In the genomic region with DNA sequence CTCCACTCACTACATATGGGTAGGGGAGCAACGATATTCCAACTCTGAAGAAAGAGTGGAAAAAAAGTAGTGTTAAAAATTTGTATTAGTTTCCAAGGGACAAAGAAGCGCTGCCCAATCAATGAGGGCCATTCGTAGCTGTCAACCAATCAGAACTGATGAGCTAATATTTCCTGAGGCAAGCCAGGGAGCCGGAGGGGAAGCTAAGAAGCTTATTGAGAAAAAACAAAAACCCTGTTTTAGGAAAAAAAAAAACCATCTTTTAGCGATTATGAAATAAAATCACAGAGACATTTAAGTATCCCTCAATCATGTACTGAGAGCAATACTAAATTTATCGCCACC, we compare ENCODE assay signal across 8 cellular contexts. TPM values are rescaled to one million over a fixed set of nuclear protein-coding genes. Genes with fewer than 3 reads are reported as not detected.
A peak's percentile ranks its signal among the peaks of the same experiment; 100 is the strongest.
DNase-seq lines count a peak whose midpoint lies in the region; ATAC-seq and TF ChIP-seq lines count a peak whose summit lies in the region.

No MANE protein-coding gene starts in this region.

- CTCF ChIA-PET in IMR-90 (lab: Yijun Ruan, JAX), result interaction anchor here (1.1 to 1.6 kb wide), 3 partner anchors 9 to 30 kb away, joined by 3 to 4 read pairs (median 3); no protein-coding TSS in a partner anchor

- peak; percentile 76 for DNase-seq in DND-41
- DNase-seq in IMR-90, result peak; percentile 88
- no peak for DNase-seq in NT2/D1 (ENCODE audit: low read depth, low spot score)
- peak; percentile 62 to 90 (median 79) for DNase-seq in adrenal gland
- DNase-seq in cardiac muscle cell (ENCODE audit: low read depth in 1 of 2, low spot score in 1 of 2), result peak; percentile 78 to 88
- DNase-seq in osteoblast (ENCODE audit: insufficient read length, low spot score, missing footprints), result no peak

- H3K4me3 ChIP-seq in DND-41 (ENCODE audit: low read depth in 1 of 2, low read length in 2 of 2) (peak overlapping the region; percentile 46 to 67), IMR-90 (ENCODE audit: insufficient read depth, low read depth, low read length) (peak overlapping the region; percentile 79; the same call in 1 of the 2 replicates), NT2/D1 (ENCODE audit: insufficient read length, low read depth) (peak overlapping the region; percentile 77), adrenal gland (peak overlapping the region in 2 of 4 donors; percentile 48 to 65), cardiac muscle cell (peak overlapping the region; percentile 50), osteoblast (ENCODE audit: insufficient read depth, low read length) (peak overlapping the region; percentile 79)

- no peaks in the 10 kb centered on the region for H3K9me1 ChIP-seq in IMR-90 (ENCODE audit: insufficient read depth, low read length)

- peaks cover 4 to 10% of the 10 kb centered on the region in 2 experiments; a peak in 2 of 4 replicates for H3K79me1 ChIP-seq in IMR-90 (ENCODE audit: low read depth in 1 of 2, low read length in 2 of 2)

- peak overlapping the region; percentile 88; the same call in 1 of the 2 replicates for H3K4ac ChIP-seq in IMR-90 (ENCODE audit: low read depth, low read length)

- no peak overlapping the region for H2BK20ac ChIP-seq in IMR-90 (ENCODE audit: low read depth, low read length)

- 0% methylated on average over 1 of the region's 6 CpGs; no CpG with 5 or more reads in 1 of the 2 experiments for WGBS in IMR-90 (ENCODE audit: extremely low coverage in 2 of 2, insufficient read length in 1 of 2), 2 experiments
- WGBS in adrenal gland, 4 donors, result 4 to 9% (median 5%) methylated on average over 6 of the region's 6 CpGs

- H4K8ac ChIP-seq in IMR-90 (ENCODE audit: low read depth in 2 of 2, low read length in 2 of 2), result peak overlapping the region; percentile 39 to 79

- H2AFZ ChIP-seq in DND-41 (ENCODE audit: low read depth, low read length) (no peak overlapping the region), IMR-90 (replicated peaks; ENCODE audit: low read length, poor library complexity) (no peak overlapping the region), osteoblast (ENCODE audit: low read length) (peak overlapping the region; percentile 82)

- H3K79me2 ChIP-seq in DND-41 (ENCODE audit: insufficient read depth, low read length) (peaks cover 19% of the 10 kb centered on the region), osteoblast (ENCODE audit: insufficient read depth, low read length) (no peaks in the 10 kb centered on the region)

- peak overlapping the region; percentile 74; the same call in 1 of the 2 replicates for H3K14ac ChIP-seq in IMR-90 (replicated peaks; ENCODE audit: low read depth, low read length)

- H4K5ac ChIP-seq in IMR-90 (ENCODE audit: low read depth, low read length), result peak overlapping the region; percentile 68; the same call in 1 of the 2 replicates

- H2BK120ac ChIP-seq in IMR-90 (ENCODE audit: low read depth, low read length), result 0 out of 2 replicates have a peak overlapping the region, but pooled peaks have one; percentile 21

- H4K91ac ChIP-seq in IMR-90 (ENCODE audit: insufficient read depth, low read depth, low read length), result 0 out of 2 replicates have a peak overlapping the region, but pooled peaks have one; percentile 59

- no TSS peak for BruUV-seq in IMR-90 (replicated peaks; lab: Mats Ljungman, UMichigan)

- H3K9me3 ChIP-seq in DND-41 (ENCODE audit: insufficient read depth, low read length, severe bottlenecking), result no peaks in the 10 kb centered on the region
- no peaks in the 10 kb centered on the region for H3K9me3 ChIP-seq in IMR-90 (ENCODE audit: control insufficient read depth, insufficient read depth, low read length)
- H3K9me3 ChIP-seq in NT2/D1 (ENCODE audit: insufficient read depth, low read length), result peaks cover 25% of the 10 kb centered on the region
- no peaks in the 10 kb centered on the region for H3K9me3 ChIP-seq in adrenal gland (replicated peaks in 1 of 3)
- H3K9me3 ChIP-seq in cardiac muscle cell (ENCODE audit: low read depth), result no peaks in the 10 kb centered on the region
- H3K9me3 ChIP-seq in osteoblast (ENCODE audit: low read depth, low read length), result no peaks in the 10 kb centered on the region

- H3K18ac ChIP-seq in IMR-90 (ENCODE audit: low read depth, low read length), result peak overlapping the region; percentile 84; the same call in 1 of the 2 replicates

- peak overlapping the region; percentile 62 for H3K4me2 ChIP-seq in DND-41 (ENCODE audit: insufficient read depth, low read length)
- peak overlapping the region; percentile 91; the same call in 1 of the 2 replicates for H3K4me2 ChIP-seq in IMR-90 (ENCODE audit: low read depth, low read length)
- peak overlapping the region; percentile 93 for H3K4me2 ChIP-seq in osteoblast (ENCODE audit: insufficient read depth, low read length)

- ATAC-seq in DND-41 (ENCODE audit: insufficient read depth, low read depth) (peak; percentile 18), IMR-90 (ENCODE audit: low read depth) (peak; percentile 7; the same call in 1 of the 2 replicates), GM19463 (IDR thresholded peaks at IDR 0.05; ENCODE audit: unreplicated experiment) (no peak), HG03342 (IDR thresholded peaks at IDR 0.05; ENCODE audit: unreplicated experiment) (no peak)

- H3K27ac ChIP-seq in DND-41 (ENCODE audit: low read length), result peak overlapping the region; percentile 100
- H3K27ac ChIP-seq in IMR-90 (ENCODE audit: insufficient read depth, low read length), result no peak overlapping the region
- H3K27ac ChIP-seq in adrenal gland, result peak overlapping the region; percentile 71 to 100 (median 98)
- peak overlapping the region; percentile 98 for H3K27ac ChIP-seq in cardiac muscle cell
- peak overlapping the region; percentile 97 for H3K27ac ChIP-seq in osteoblast (ENCODE audit: low read depth, low read length)

- no peak overlapping the region for H2AK9ac ChIP-seq in IMR-90 (replicated peaks; ENCODE audit: low read depth, low read length, poor library complexity)

- no peak for TF ChIP-seq RAD21 in IMR-90 (IDR thresholded peaks at IDR 0.05; ENCODE audit: low read length)

- H2BK5ac ChIP-seq in IMR-90 (ENCODE audit: low read depth, low read length, poor library complexity, severe bottlenecking), result peak overlapping the region; percentile 94

- H3K36me3 ChIP-seq in DND-41 (ENCODE audit: insufficient read depth, low read length) (no peaks in the 10 kb centered on the region; the same call in 1 of the 2 replicates), IMR-90 (ENCODE audit: control insufficient read depth, insufficient read depth, low read length) (no peaks in the 10 kb centered on the region), NT2/D1 (ENCODE audit: insufficient read depth, insufficient read length, low read length) (no peaks in the 10 kb centered on the region), adrenal gland (replicated peaks in 1 of 2) (no peaks in the 10 kb centered on the region), cardiac muscle cell (no peaks in the 10 kb centered on the region), osteoblast (ENCODE audit: insufficient read depth, low read length) (no peaks in the 10 kb centered on the region)

- in situ Hi-C loops in IMR-90 (cut with MboI; ENCODE audit: low sequenced_read_pairs), result no loop called here

- H3K4me1 ChIP-seq in DND-41 (ENCODE audit: insufficient read depth, low read length) (peaks cover 41% of the 10 kb centered on the region), IMR-90 (ENCODE audit: control insufficient read depth, insufficient read depth, low read length) (peaks cover 8% of the 10 kb centered on the region), NT2/D1 (ENCODE audit: insufficient read depth, insufficient read length) (peaks cover 5% of the 10 kb centered on the region), adrenal gland (replicated peaks in 1 of 2) (peaks cover 7 to 15% of the 10 kb centered on the region in 2 donors), cardiac muscle cell (ENCODE audit: low read depth) (peaks cover 10% of the 10 kb centered on the region), osteoblast (ENCODE audit: insufficient read depth, low read length) (peaks cover 26% of the 10 kb centered on the region)

- dilution Hi-C loops in IMR-90 (cut with HindIII; ENCODE audit: low sequenced_read_pairs, unreplicated experiment), result no loop called here

- H2AK5ac ChIP-seq in IMR-90 (ENCODE audit: low read depth, low read length), result no peak overlapping the region

- no peaks in the 10 kb centered on the region for H3K27me3 ChIP-seq in DND-41 (ENCODE audit: insufficient read depth, low read length, poor library complexity)
- H3K27me3 ChIP-seq in IMR-90 (ENCODE audit: control insufficient read depth, insufficient read depth, low read length), result no peaks in the 10 kb centered on the region
- no peaks in the 10 kb centered on the region for H3K27me3 ChIP-seq in NT2/D1 (ENCODE audit: insufficient read depth, insufficient read length)
- H3K27me3 ChIP-seq in adrenal gland, result no peaks in the 10 kb centered on the region
- H3K27me3 ChIP-seq in cardiac muscle cell, result no peaks in the 10 kb centered on the region
- no peaks in the 10 kb centered on the region for H3K27me3 ChIP-seq in osteoblast (ENCODE audit: insufficient read depth, low read length)

- POLR2A ChIA-PET in IMR-90 (lab: Charles Lee; ENCODE audit: unreplicated experiment), result interaction anchor here (0.6 to 1.9 kb wide), 5 partner anchors 9 to 1155 kb away, joined by 3 to 17 read pairs (median 3); a partner anchor contains a TSS

- no peak for TF ChIP-seq POLR2A in IMR-90 (IDR thresholded peaks at IDR 0.05; ENCODE audit: low read depth, low read length)
- no peak for TF ChIP-seq POLR2A in adrenal gland (IDR thresholded peaks at IDR 0.05)

- H2BK15ac ChIP-seq in IMR-90 (ENCODE audit: low read depth, low read length), result no peak overlapping the region

- intact Hi-C loops in IMR-90 (cut with micrococcal nuclease), result loop anchor here (5.0 to 10.0 kb wide), 2 partner anchors 1125 to 1813 kb away; a partner anchor contains a TSS
- intact Hi-C loops in adrenal gland (cut with DNase I), result no loop called here

- no peak for TF ChIP-seq CTCF in DND-41 (IDR thresholded peaks at IDR 0.05; ENCODE audit: borderline replicate concordance, extremely low read depth, low read length, poor library complexity, severe bottlenecking)
- no peak for TF ChIP-seq CTCF in IMR-90 (conservative IDR thresholded peaks at IDR 0.05; ENCODE audit: low read depth, low read length)
- no peak for TF ChIP-seq CTCF in adrenal gland (IDR thresholded peaks at IDR 0.05)
- no peak for TF ChIP-seq CTCF in cardiac muscle cell (IDR thresholded peaks at IDR 0.05; ENCODE audit: low read depth, low read length)
- no peak for TF ChIP-seq CTCF in osteoblast (IDR thresholded peaks at IDR 0.05; ENCODE audit: extremely low read depth, low read depth, low read length)

- H3K23ac ChIP-seq in IMR-90 (ENCODE audit: low read depth, low read length), result 0 out of 2 replicates have a peak overlapping the region, but pooled peaks have one; percentile 91

- H3K56ac ChIP-seq in IMR-90 (ENCODE audit: extremely low read depth, insufficient read depth, low read length), result peak overlapping the region; percentile 50; the same call in 1 of the 2 replicates

- H3K9ac ChIP-seq in DND-41 (ENCODE audit: low read depth, low read length) (peak overlapping the region; percentile 99), IMR-90 (ENCODE audit: low read depth, low read length) (peak overlapping the region; percentile 69; the same call in 1 of the 2 replicates), NT2/D1 (ENCODE audit: insufficient read length, low read depth) (peak overlapping the region; percentile 85)

- H4K20me1 ChIP-seq in DND-41 (ENCODE audit: insufficient read depth, low read length), result no peaks in the 10 kb centered on the region
- no peaks in the 10 kb centered on the region for H4K20me1 ChIP-seq in IMR-90 (ENCODE audit: insufficient read depth, low read length)
- H4K20me1 ChIP-seq in osteoblast (ENCODE audit: insufficient read depth, low read length), result no peaks in the 10 kb centered on the region

RNA-seq across cellular contexts. Expression of gene TRIM38, which starts 59.5 kb away (rescaled TPM):
- total RNA-seq in IMR-90 (2012; rRNA removed) (6.3 and 6.7 TPM in 2 replicates), adrenal gland (10 to 100 TPM in 6 of 8 donors, 1 to 10 TPM in 2; 8.3 to 15.6 (median 11.5) TPM), cardiac muscle cell (0.11 and 0.12 TPM in 2 replicates), osteoblast (13.0 and 13.3 TPM in 2 replicates)
- polyA plus RNA-seq in IMR-90 (2012; rRNA removed) (3.3 and 4.1 TPM in 2 replicates), adrenal gland (1 to 10 TPM; 5.7 to 8.9 (median 7.9) TPM), cardiac muscle cell (0.05 and 0.20 TPM in 2 replicates)
- 0.90 and 1.1 TPM in 2 replicates for polyA plus RNA-seq in IMR-90 (2012; cell fraction: cytosol; rRNA removed)
- polyA plus RNA-seq in IMR-90 (2012; cell fraction: nucleus; rRNA removed; ENCODE audit: low replicate concordance), result 2.4 and 14.2 TPM in 2 replicates

Comparison
In these comparisons a context has a peak if more than half of its experiments do, and no peak if none do; other contexts are left out.
1. ATAC-seq: peak in DND-41 (single experiment) and IMR-90 (single experiment); none in GM19463 (single experiment) and HG03342 (single experiment).
2. DNase-seq: peak in DND-41 (single experiment), IMR-90 (single experiment), adrenal gland (7 of 7) and cardiac muscle cell (2 of 2); none in NT2/D1 (single experiment) and osteoblast (single experiment).
3. Peak in every context shown above with its lines, with median percentiles within 50 percentile points of each other: H3K4me2 ChIP-seq and H3K9ac ChIP-seq.